In the genomic region with DNA sequence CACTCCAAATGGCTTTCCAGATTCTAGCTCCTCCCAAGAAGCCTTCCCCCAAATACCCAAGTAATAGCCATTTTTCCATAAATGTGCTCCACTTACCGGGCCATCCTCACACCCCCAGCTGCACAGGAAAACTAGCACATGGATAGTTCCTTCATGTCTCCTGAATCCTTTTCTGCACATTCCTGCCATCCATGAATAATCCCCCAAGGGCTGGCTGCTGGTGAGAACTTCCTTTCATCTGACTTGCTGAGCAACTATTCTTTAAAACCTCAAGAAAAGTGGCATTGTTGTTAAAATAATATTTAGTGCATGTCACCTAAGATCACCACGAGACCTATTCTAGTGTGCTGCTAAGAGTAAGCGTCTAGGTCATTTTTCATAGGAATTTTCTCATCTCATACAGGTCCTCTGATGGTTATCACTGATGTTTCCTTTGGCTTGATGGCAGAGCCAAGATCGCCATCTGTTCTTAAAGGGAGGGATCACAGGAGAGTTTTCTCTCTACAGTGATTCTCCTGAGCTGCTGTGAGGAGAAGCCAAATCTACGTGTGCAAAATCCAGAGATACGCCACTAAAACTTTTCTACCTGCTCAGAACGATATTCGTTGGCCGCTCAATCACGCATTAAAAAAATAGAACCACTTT, we compare ENCODE assay signal across 19 cellular contexts.
DNase-seq lines count a peak whose midpoint lies in the region; ATAC-seq and TF ChIP-seq lines count a peak whose summit lies in the region.
"Had no signal": no experiment of that assay in that cellular context is flagged by ENCODE, and none has a peak within 500 bp of the region (broad histone marks: within the 10 kb centered on the region; RNA-seq: fewer than 3 reads in every experiment).

No MANE protein-coding gene starts in this region.

- H4K20me1 ChIP-seq in SK-N-SH (ENCODE audit: insufficient read depth) = no peaks in the 10 kb centered on the region
- H4K20me1 ChIP-seq: BLaER1 had no signal

- no peaks in the 10 kb centered on the region; the same call in 1 of the 2 replicates for H3K27me3 ChIP-seq in SK-N-SH (ENCODE audit: insufficient read depth)
- H3K27me3 ChIP-seq: BLaER1 had no signal

- H3K27ac ChIP-seq in SK-N-SH (ENCODE audit: low read depth in 2 of 2, low read length in 1 of 2) = no peak overlapping the region
- H3K27ac ChIP-seq: 22Rv1, BLaER1, HL-60 had no signal

- TF ChIP-seq EP300 in SK-N-SH (IDR thresholded peaks at IDR 0.05; ENCODE audit: borderline replicate concordance in 1 of 2, low read depth in 1 of 2, low read length in 1 of 2) = no peak

- H3K4me1 ChIP-seq in SK-N-SH (ENCODE audit: control insufficient read depth in 1 of 2, insufficient read depth in 2 of 2, low read depth in 1 of 2, low read length in 1 of 2) = no peaks in the 10 kb centered on the region
- H3K4me1 ChIP-seq: BLaER1, Caco-2, HAP-1 had no signal

- no peak for TF ChIP-seq RAD21 in SK-N-SH (IDR thresholded peaks at IDR 0.05; ENCODE audit: low read length)

- WGBS in SK-N-SH (ENCODE audit: low lambda C conversion rate) = 43% methylated on average over 10 of the region's 10 CpGs

- TF ChIP-seq CTCF in SK-N-SH (IDR thresholded peaks at IDR 0.05) = no peak

- H3K79me2 ChIP-seq in SK-N-SH (ENCODE audit: insufficient read depth) = no peaks in the 10 kb centered on the region

- no peaks in the 10 kb centered on the region for H3K9me3 ChIP-seq in SK-N-SH
- H3K9me3 ChIP-seq: BLaER1, Caco-2, HAP-1 had no signal

- in situ Hi-C loops in G401 (cut with HindIII; ENCODE audit: low sequenced_read_pairs) = no loop called here

- no peaks in the 10 kb centered on the region for H3F3A ChIP-seq in SK-N-SH (replicated peaks; ENCODE audit: insufficient read depth)

- ATAC-seq in GM18520 (IDR thresholded peaks at IDR 0.05; ENCODE audit: unreplicated experiment) = no peak
- no peak for ATAC-seq in HG03097 (IDR thresholded peaks at IDR 0.05; ENCODE audit: low FRiP score, unreplicated experiment)
- ATAC-seq: GM12878, K562 had no signal

- no peak overlapping the region for H3K9ac ChIP-seq in SK-N-SH
- H3K9ac ChIP-seq: BLaER1 had no signal

- POLR2A ChIA-PET in SK-N-SH (lab: Yijun Ruan, JAX) = no interaction called here

- CTCF ChIA-PET in SK-N-SH (lab: Yijun Ruan, JAX) = no interaction called here

- no peak overlapping the region for H3K4me3 ChIP-seq in SK-N-SH (ENCODE audit: low read depth in 2 of 2, low read length in 1 of 2)
- H3K4me3 ChIP-seq: BLaER1, GM12878, HAP-1, K562 had no signal

- peak; percentile 64 for DNase-seq in DMS 273 (lab: John Stamatoyannopoulos, UW; ENCODE audit: unreplicated experiment)
- no peak for DNase-seq in DMS 273 treated with DMSO at 0.1 percent for 48 hours (lab: John Stamatoyannopoulos, UW)
- peak; percentile 74 for DNase-seq in G401 (ENCODE audit: low spot score)
- DNase-seq in cerebellar cortex (ENCODE audit: low spot score) = peak; percentile 69
- DNase-seq in iPS-NIHi7 (ENCODE audit: extremely low spot score) = peak; percentile 23
- DNase-seq in SK-N-SH = no peak
- DNase-seq: AML-193; Caco-2; CD8-positive, alpha-beta memory T cell; DMS153; GOT3 had no signal

- no peak overlapping the region for H3K4me2 ChIP-seq in SK-N-SH
- H3K4me2 ChIP-seq: BLaER1 had no signal

- no peaks in the 10 kb centered on the region for H3K9me2 ChIP-seq in SK-N-SH

- no peak overlapping the region for H2AFZ ChIP-seq in SK-N-SH (ENCODE audit: low read depth)

- H3K36me3 ChIP-seq in SK-N-SH (replicated peaks in 1 of 2; ENCODE audit: control insufficient read depth in 1 of 2, insufficient read depth in 2 of 2, low read length in 1 of 2) = no peaks in the 10 kb centered on the region
- H3K36me3 ChIP-seq: BLaER1, HAP-1 had no signal

TF ChIP-seq in SK-N-SH, 30 proteins besides CTCF, POLR2A, EP300 and RAD21:
- TF ChIP-seq, protein P1, sequence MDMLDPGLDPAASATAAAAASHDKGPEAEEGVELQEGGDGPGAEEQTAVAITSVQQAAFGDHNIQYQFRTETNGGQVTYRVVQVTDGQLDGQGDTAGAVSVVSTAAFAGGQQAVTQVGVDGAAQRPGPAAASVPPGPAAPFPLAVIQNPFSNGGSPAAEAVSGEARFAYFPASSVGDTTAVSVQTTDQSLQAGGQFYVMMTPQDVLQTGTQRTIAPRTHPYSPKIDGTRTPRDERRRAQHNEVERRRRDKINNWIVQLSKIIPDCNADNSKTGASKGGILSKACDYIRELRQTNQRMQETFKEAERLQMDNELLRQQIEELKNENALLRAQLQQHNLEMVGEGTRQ (IDR thresholded peaks at IDR 0.05; ENCODE audit: borderline replicate concordance, low read depth, low read length) = no peak
- TF ChIP-seq NFIC (IDR thresholded peaks at IDR 0.05; ENCODE audit: borderline replicate concordance) (no peak), TEAD4 (IDR thresholded peaks at IDR 0.05; ENCODE audit: borderline replicate concordance, insufficient read depth) (no peak), YY1 (IDR thresholded peaks at IDR 0.05; ENCODE audit: low read depth) (no peak), GATA2 (CRISPR knock-in tag; IDR thresholded peaks at IDR 0.05) (no peak), POLR2AphosphoS5 (IDR thresholded peaks at IDR 0.05; ENCODE audit: low read depth, low read length) (no peak), SIN3A (IDR thresholded peaks at IDR 0.05; ENCODE audit: borderline replicate concordance, low read depth, low read length) (no peak), RFX5 (IDR thresholded peaks at IDR 0.05; ENCODE audit: low read length) (no peak), SMC3 (IDR thresholded peaks at IDR 0.05; ENCODE audit: low read depth, low read length) (no peak), NRF1 (IDR thresholded peaks at IDR 0.05; ENCODE audit: low read depth, low read length) (no peak), EZH2phosphoT487 (IDR thresholded peaks at IDR 0.05; ENCODE audit: borderline replicate concordance, low read depth) (no peak), ELF1 (IDR thresholded peaks at IDR 0.05) (no peak), FOXM1 (IDR thresholded peaks at IDR 0.05; ENCODE audit: low read depth) (no peak)
- TF ChIP-seq, protein P2, sequence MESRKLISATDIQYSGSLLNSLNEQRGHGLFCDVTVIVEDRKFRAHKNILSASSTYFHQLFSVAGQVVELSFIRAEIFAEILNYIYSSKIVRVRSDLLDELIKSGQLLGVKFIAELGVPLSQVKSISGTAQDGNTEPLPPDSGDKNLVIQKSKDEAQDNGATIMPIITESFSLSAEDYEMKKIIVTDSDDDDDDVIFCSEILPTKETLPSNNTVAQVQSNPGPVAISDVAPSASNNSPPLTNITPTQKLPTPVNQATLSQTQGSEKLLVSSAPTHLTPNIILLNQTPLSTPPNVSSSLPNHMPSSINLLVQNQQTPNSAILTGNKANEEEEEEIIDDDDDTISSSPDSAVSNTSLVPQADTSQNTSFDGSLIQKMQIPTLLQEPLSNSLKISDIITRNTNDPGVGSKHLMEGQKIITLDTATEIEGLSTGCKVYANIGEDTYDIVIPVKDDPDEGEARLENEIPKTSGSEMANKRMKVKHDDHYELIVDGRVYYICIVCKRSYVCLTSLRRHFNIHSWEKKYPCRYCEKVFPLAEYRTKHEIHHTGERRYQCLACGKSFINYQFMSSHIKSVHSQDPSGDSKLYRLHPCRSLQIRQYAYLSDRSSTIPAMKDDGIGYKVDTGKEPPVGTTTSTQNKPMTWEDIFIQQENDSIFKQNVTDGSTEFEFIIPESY (IDR thresholded peaks at IDR 0.05; ENCODE audit: borderline replicate concordance, low read depth) = no peak
- TF ChIP-seq, protein P3, sequence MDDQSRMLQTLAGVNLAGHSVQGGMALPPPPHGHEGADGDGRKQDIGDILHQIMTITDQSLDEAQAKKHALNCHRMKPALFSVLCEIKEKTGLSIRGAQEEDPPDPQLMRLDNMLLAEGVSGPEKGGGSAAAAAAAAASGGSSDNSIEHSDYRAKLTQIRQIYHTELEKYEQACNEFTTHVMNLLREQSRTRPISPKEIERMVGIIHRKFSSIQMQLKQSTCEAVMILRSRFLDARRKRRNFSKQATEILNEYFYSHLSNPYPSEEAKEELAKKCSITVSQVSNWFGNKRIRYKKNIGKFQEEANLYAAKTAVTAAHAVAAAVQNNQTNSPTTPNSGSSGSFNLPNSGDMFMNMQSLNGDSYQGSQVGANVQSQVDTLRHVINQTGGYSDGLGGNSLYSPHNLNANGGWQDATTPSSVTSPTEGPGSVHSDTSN (IDR thresholded peaks at IDR 0.05) = no peak
- TF ChIP-seq, protein P4, sequence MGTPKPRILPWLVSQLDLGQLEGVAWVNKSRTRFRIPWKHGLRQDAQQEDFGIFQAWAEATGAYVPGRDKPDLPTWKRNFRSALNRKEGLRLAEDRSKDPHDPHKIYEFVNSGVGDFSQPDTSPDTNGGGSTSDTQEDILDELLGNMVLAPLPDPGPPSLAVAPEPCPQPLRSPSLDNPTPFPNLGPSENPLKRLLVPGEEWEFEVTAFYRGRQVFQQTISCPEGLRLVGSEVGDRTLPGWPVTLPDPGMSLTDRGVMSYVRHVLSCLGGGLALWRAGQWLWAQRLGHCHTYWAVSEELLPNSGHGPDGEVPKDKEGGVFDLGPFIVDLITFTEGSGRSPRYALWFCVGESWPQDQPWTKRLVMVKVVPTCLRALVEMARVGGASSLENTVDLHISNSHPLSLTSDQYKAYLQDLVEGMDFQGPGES (IDR thresholded peaks at IDR 0.05; ENCODE audit: low read depth, low read length) = no peak
- TF ChIP-seq, protein P5, sequence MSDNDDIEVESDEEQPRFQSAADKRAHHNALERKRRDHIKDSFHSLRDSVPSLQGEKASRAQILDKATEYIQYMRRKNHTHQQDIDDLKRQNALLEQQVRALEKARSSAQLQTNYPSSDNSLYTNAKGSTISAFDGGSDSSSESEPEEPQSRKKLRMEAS (IDR thresholded peaks at IDR 0.05; ENCODE audit: low read depth) = no peak

Comparison
In these comparisons a context has a peak if more than half of its experiments do, and no peak if none do; other contexts are left out.
1. DNase-seq: peak in DMS 273 (single experiment), G401 (single experiment), cerebellar cortex (single experiment) and iPS-NIHi7 (single experiment); none in DMS 273 treated with DMSO at 0.1 percent for 48 hours (single experiment) and SK-N-SH (single experiment).